ENCODE assay signal across 20 cellular contexts in the genomic region with DNA sequence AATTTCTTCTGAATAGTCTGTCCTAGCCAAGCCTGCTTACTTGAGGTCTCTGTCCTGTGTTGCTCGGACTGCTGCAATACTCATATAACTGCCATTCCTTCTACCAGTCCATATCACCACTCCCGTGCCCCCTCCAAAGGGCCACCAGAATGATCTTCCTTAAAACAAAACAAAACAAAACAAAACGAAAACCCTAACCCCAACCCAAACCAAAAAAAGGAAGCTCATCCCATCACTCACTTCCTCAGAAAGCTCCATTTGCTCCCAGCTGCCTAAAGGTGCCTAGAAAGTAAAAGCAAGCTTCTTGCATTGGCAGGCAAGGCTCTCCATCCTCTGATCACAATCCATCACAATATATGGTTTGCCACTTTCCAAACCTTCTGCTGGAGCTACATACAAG. TPM values are rescaled to one million over a fixed set of nuclear protein-coding genes. Genes with fewer than 3 reads are reported as not detected.
DNase-seq lines count a peak whose midpoint lies in the region; ATAC-seq and TF ChIP-seq lines count a peak whose summit lies in the region.
"Had no signal": no experiment of that assay in that cellular context is flagged by ENCODE, and none has a peak within 500 bp of the region (broad histone marks: within the 10 kb centered on the region; RNA-seq: fewer than 3 reads in every experiment).

No MANE protein-coding gene starts in this region.

- DNase-seq in CD8-positive, alpha-beta T cell: no peak
- DNase-seq in Kasumi-1 (lab: John Stamatoyannopoulos, UW): peak; percentile 10 to 22
- DNase-seq in neural crest cell (ENCODE audit: low read depth, low spot score): no peak
- no peak for DNase-seq in tibial nerve (ENCODE audit: low spot score in 2 of 2)
- DNase-seq: activated CD4-positive, alpha-beta T cell treated with anti-CD3 and anti-CD28 coated beads for 4 hours; central memory CD4-positive, alpha-beta T cell; DMS79; hypothalamus; kidney glomerular epithelial cell; NCI-H1105 treated with DMSO at 0.1 percent for 48 hours; NCI-H2171; NCI-H774; occipital lobe; stimulated activated CD4-positive, alpha-beta T cell treated with anti-CD3 and anti-CD28 coated beads, Interleukin-4, amount 100 ng/mL, for 4 hours; transverse colon had no signal

- H3K27me3 Mint-ChIP-seq in CD8-positive, alpha-beta T cell (ENCODE audit: low read depth): no peaks in the 10 kb centered on the region
- no peaks in the 10 kb centered on the region for H3K27me3 Mint-ChIP-seq in activated T-helper 17 cell treated with anti-CD3 and anti-CD28 coated beads, Interleukin-2, amount 50 U/mL, for 72 hours
- H3K27me3 Mint-ChIP-seq in neural crest cell (ENCODE audit: low read depth): no peaks in the 10 kb centered on the region

- TF ChIP-seq POLR2A in tibial nerve (IDR thresholded peaks at IDR 0.05): no peak

- CTCF ChIA-PET in CD8-positive, alpha-beta T cell (lab: Charles Lee): no interaction called here

- H3K36me3 Mint-ChIP-seq in CD8-positive, alpha-beta T cell: peaks cover 37% of the 10 kb centered on the region
- peaks cover 26% of the 10 kb centered on the region for H3K36me3 Mint-ChIP-seq in activated T-helper 17 cell treated with anti-CD3 and anti-CD28 coated beads, Interleukin-2, amount 50 U/mL, for 72 hours (ENCODE audit: low read depth)
- peaks cover 14% of the 10 kb centered on the region for H3K36me3 Mint-ChIP-seq in neural crest cell (ENCODE audit: low read depth)

- TF ChIP-seq EP300 in tibial nerve (IDR thresholded peaks at IDR 0.05): no peak

- 81 to 86% methylated on average over 3 of the region's 3 CpGs for WGBS in tibial nerve, 2 donors

- H3K27ac Mint-ChIP-seq in CD8-positive, alpha-beta T cell: peak overlapping the region; percentile 71
- H3K27ac Mint-ChIP-seq in activated T-helper 17 cell treated with anti-CD3 and anti-CD28 coated beads, Interleukin-2, amount 50 U/mL, for 72 hours: peak overlapping the region; percentile 47
- H3K27ac Mint-ChIP-seq in neural crest cell (ENCODE audit: unreplicated experiment): peak overlapping the region; percentile 57
- H3K27ac Mint-ChIP-seq: T-helper 1 cell treated with Interleukin-12 subunit alpha and Interleukin-12 subunit beta and Interleukin-4 antibody, amounts not matched to agents 30 μg/mL and 1 μg/mL, for 36 hours had no signal

- H3K27me3 ChIP-seq in CD8-positive, alpha-beta T cell (ENCODE audit: insufficient read depth, low read length): no peaks in the 10 kb centered on the region
- H3K27me3 ChIP-seq in tibial nerve: no peaks in the 10 kb centered on the region
- H3K27me3 ChIP-seq: transverse colon had no signal

- H3K4me1 ChIP-seq in CD8-positive, alpha-beta T cell (ENCODE audit: insufficient read depth, low read length): peaks cover 28% of the 10 kb centered on the region
- peaks cover 0 to 45% (median 16%) of the 10 kb centered on the region in 4 donors for H3K4me1 ChIP-seq in tibial nerve

- POLR2A ChIA-PET in CD8-positive, alpha-beta T cell (lab: Charles Lee): interaction anchor here (1.8 kb wide), 1 partner anchor 15 kb away, joined by 4 read pairs; no protein-coding TSS in a partner anchor

- H3K36me3 ChIP-seq in CD8-positive, alpha-beta T cell (ENCODE audit: insufficient read depth, low read length): no peaks in the 10 kb centered on the region
- H3K36me3 ChIP-seq in tibial nerve: peaks cover 0 to 6% (median 0%) of the 10 kb centered on the region in 3 donors
- H3K36me3 ChIP-seq: transverse colon had no signal

- no peaks in the 10 kb centered on the region for H3K9me3 ChIP-seq in CD8-positive, alpha-beta T cell (ENCODE audit: low read length)
- no peaks in the 10 kb centered on the region for H3K9me3 ChIP-seq in tibial nerve
- H3K9me3 ChIP-seq: transverse colon had no signal

- no peak overlapping the region for H3K4me3 ChIP-seq in CD8-positive, alpha-beta T cell (ENCODE audit: low read depth, low read length)
- H3K4me3 ChIP-seq in tibial nerve: no peak overlapping the region
- H3K4me3 ChIP-seq: transverse colon had no signal

- no peak for ATAC-seq in CD8-positive, alpha-beta T cell
- ATAC-seq in activated T-helper 17 cell treated with anti-CD3 and anti-CD28 coated beads, Interleukin-2, amount 50 U/mL, for 72 hours (replicated peaks): no peak
- ATAC-seq in HG02870 (IDR thresholded peaks at IDR 0.05; ENCODE audit: unreplicated experiment): no peak
- no peak for ATAC-seq in HG02623 (IDR thresholded peaks at IDR 0.05; ENCODE audit: unreplicated experiment)

- no peak for TF ChIP-seq CTCF in CD8-positive, alpha-beta T cell (IDR thresholded peaks at IDR 0.05)
- TF ChIP-seq CTCF in neural crest cell (conservative IDR thresholded peaks at IDR 0.05) (no peak), tibial nerve (IDR thresholded peaks at IDR 0.05) (no peak)

- intact Hi-C loops in CD8-positive, alpha-beta T cell (cut with DNase I, micrococcal nuclease): no loop called here

- no peak overlapping the region for H3K4me3 Mint-ChIP-seq in CD8-positive, alpha-beta T cell
- peak overlapping the region; percentile 35 for H3K4me3 Mint-ChIP-seq in activated T-helper 17 cell treated with anti-CD3 and anti-CD28 coated beads, Interleukin-2, amount 50 U/mL, for 72 hours
- H3K4me3 Mint-ChIP-seq in neural crest cell: no peak overlapping the region
- H3K4me3 Mint-ChIP-seq: T-helper 1 cell treated with Interleukin-12 subunit alpha and Interleukin-12 subunit beta and Interleukin-4 antibody, amounts not matched to agents 30 μg/mL and 1 μg/mL, for 36 hours had no signal

- H3K4me1 Mint-ChIP-seq in CD8-positive, alpha-beta T cell (ENCODE audit: low read depth): peaks cover 75% of the 10 kb centered on the region
- H3K4me1 Mint-ChIP-seq in activated T-helper 17 cell treated with anti-CD3 and anti-CD28 coated beads, Interleukin-2, amount 50 U/mL, for 72 hours: peaks cover 52% of the 10 kb centered on the region
- peaks cover 14% of the 10 kb centered on the region for H3K4me1 Mint-ChIP-seq in neural crest cell

- no peak overlapping the region for H3K27ac ChIP-seq in CD8-positive, alpha-beta T cell (ENCODE audit: low read depth, low read length)
- H3K27ac ChIP-seq in tibial nerve: no peak overlapping the region
- H3K27ac ChIP-seq: RWPE1, transverse colon had no signal

- H3K9me3 Mint-ChIP-seq in CD8-positive, alpha-beta T cell: no peaks in the 10 kb centered on the region
- no peaks in the 10 kb centered on the region for H3K9me3 Mint-ChIP-seq in activated T-helper 17 cell treated with anti-CD3 and anti-CD28 coated beads, Interleukin-2, amount 50 U/mL, for 72 hours
- H3K9me3 Mint-ChIP-seq in neural crest cell: peaks cover 2% of the 10 kb centered on the region
- H3K9me3 Mint-ChIP-seq: T-helper 1 cell treated with Interleukin-12 subunit alpha and Interleukin-12 subunit beta and Interleukin-4 antibody, amounts not matched to agents 30 μg/mL and 1 μg/mL, for 36 hours had no signal

RNA-seq across cellular contexts. Expression of a gene that starts 20.3 kb away (rescaled TPM):
- 10 to 100 TPM; 74.0 to 79.6 TPM for total RNA-seq in CD8-positive, alpha-beta T cell
- 10 to 100 TPM; 40.8 to 41.6 TPM for total RNA-seq in activated T-helper 17 cell treated with anti-CD3 and anti-CD28 coated beads, Interleukin-2, amount 50 U/mL, for 72 hours
- total RNA-seq in neural crest cell: 44.6 and 50.3 TPM in 2 replicates
- total RNA-seq in tibial nerve: 10 to 100 TPM; 46.8 to 63.8 (median 55.7) TPM

Comparison
In these comparisons a context has a peak if more than half of its experiments do, and no peak if none do; other contexts are left out.
1. DNase-seq: peak in Kasumi-1 (2 of 2); none in CD8-positive, alpha-beta T cell (0 of 7), neural crest cell (single experiment) and tibial nerve (0 of 2).
2. Peak in every context shown above with its lines, with median percentiles within 50 percentile points of each other: H3K27ac Mint-ChIP-seq.